In the genomic region with DNA sequence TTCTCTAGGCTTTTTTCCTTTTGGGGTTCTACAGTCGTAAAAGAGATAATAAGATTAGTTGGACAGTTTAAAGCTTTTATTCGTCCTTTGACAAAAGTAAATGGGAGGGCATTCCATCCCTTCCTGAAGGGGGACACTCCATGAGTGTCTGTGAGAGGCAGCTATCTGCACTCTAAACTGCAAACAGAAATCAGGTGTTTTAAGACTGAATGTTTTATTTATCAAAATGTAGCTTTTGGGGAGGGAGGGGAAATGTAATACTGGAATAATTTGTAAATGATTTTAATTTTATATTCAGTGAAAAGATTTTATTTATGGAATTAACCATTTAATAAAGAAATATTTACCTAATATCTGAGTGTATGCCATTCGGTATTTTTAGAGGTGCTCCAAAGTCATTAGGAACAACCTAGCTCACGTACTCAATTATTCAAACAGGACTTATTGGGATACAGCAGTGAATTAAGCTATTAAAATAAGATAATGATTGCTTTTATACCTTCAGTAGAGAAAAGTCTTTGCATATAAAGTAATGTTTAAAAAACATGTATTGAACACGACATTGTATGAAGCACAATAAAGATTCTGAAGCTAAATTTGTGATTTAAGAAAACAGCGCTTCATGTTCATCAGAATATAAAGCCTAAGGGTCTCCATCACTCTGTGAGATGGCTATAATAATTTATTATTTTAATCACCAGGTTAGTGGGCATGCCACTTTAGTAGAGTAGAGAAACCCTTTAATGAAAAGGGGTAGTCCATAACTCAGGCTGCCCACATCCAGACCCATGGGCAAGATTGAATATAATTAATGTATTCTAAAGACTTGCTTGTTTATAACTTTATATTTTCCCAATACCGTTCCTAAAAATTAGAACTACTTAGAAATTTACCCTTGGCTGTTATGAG, we compare ENCODE assay signal across 12 cellular contexts. TPM values are rescaled to one million over a fixed set of nuclear protein-coding genes. Genes with fewer than 3 reads are reported as not detected.
DNase-seq lines count a peak whose midpoint lies in the region; TF ChIP-seq lines count a peak whose summit lies in the region.
"Had no signal": no experiment of that assay in that cellular context is flagged by ENCODE, and none has a peak within 500 bp of the region (broad histone marks: within the 10 kb centered on the region; RNA-seq: fewer than 3 reads in every experiment).

No MANE protein-coding gene starts in this region.

- peaks cover 34% of the 10 kb centered on the region for H3K4me1 Mint-ChIP-seq in Calu3 (ENCODE audit: low read depth, unreplicated experiment)
- H3K4me1 Mint-ChIP-seq in progenitor cell of endocrine pancreas (ENCODE audit: low read depth) = peaks cover 34% of the 10 kb centered on the region

- TF ChIP-seq CTCF in Calu3 (IDR thresholded peaks at IDR 0.05; ENCODE audit: unreplicated experiment) (no peak), fibroblast of the aortic adventitia (IDR thresholded peaks at IDR 0.05; ENCODE audit: insufficient read depth, low read length) (no peak), progenitor cell of endocrine pancreas (IDR thresholded peaks at IDR 0.05; ENCODE audit: unreplicated experiment) (no peak)

- no TSS peak for BruUV-seq in Calu3 (replicated peaks; lab: Mats Ljungman, UMichigan)

- H3K4me3 ChIP-seq in SK-N-MC (peak overlapping the region; percentile 97), fibroblast of the aortic adventitia (ENCODE audit: low read depth, low read length) (peak overlapping the region; percentile 97)
- H3K4me3 ChIP-seq: GM12878 had no signal

- peak overlapping the region; percentile 24 for H3K9ac ChIP-seq in SK-N-MC (ENCODE audit: insufficient read length)

- intact Hi-C loops in Calu3 (cut with micrococcal nuclease; ENCODE audit: unreplicated experiment) = loop anchor here (1.0 to 5.0 kb wide), 6 partner anchors 23 to 276 kb away; no protein-coding TSS in a partner anchor

- H3K9me3 ChIP-seq in SK-N-MC (ENCODE audit: low read depth, low read length) = no peaks in the 10 kb centered on the region

- peaks cover 26% of the 10 kb centered on the region for H3K36me3 ChIP-seq in SK-N-MC (ENCODE audit: insufficient read depth, low read length)

- CTCF ChIA-PET in Calu3 (lab: Charles Lee) = interaction anchor here (0.6 to 2.1 kb wide), 6 partner anchors 22 to 275 kb away, joined by 3 to 13 read pairs (median 4); no protein-coding TSS in a partner anchor

- H3K27ac Mint-ChIP-seq in Calu3 (ENCODE audit: unreplicated experiment) (peak overlapping the region; percentile 92), progenitor cell of endocrine pancreas (peak overlapping the region; percentile 99)
- H3K27ac Mint-ChIP-seq: CD8-positive, alpha-beta T cell had no signal

- H3K4me3 Mint-ChIP-seq in Calu3 (ENCODE audit: low read depth, unreplicated experiment) (peak overlapping the region; percentile 76), progenitor cell of endocrine pancreas (ENCODE audit: low read depth) (peak overlapping the region; percentile 93)
- H3K4me3 Mint-ChIP-seq: CD8-positive, alpha-beta T cell had no signal

- H3K9me3 Mint-ChIP-seq in Calu3 (ENCODE audit: low read depth, unreplicated experiment) = no peaks in the 10 kb centered on the region
- no peaks in the 10 kb centered on the region for H3K9me3 Mint-ChIP-seq in progenitor cell of endocrine pancreas (ENCODE audit: low read depth)
- H3K9me3 Mint-ChIP-seq: CD8-positive, alpha-beta T cell had no signal

- no peak for DNase-seq in Calu3
- no peak for DNase-seq in SK-N-MC (ENCODE audit: low read depth, low spot score)
- DNase-seq in fibroblast of the aortic adventitia (ENCODE audit: low read depth) = no peak
- DNase-seq in progenitor cell of endocrine pancreas (ENCODE audit: low spot score, unreplicated experiment) = no peak
- DNase-seq in NCI-H1417 (lab: John Stamatoyannopoulos, UW) = no peak
- no peak for DNase-seq in OCI-M2 (lab: John Stamatoyannopoulos, UW; ENCODE audit: unreplicated experiment)
- DNase-seq in NCI-H524 treated with DMSO at 0.1 percent for 48 hours (lab: John Stamatoyannopoulos, UW) = no peak
- no peak for DNase-seq in activated CD4-positive, CD25-positive, alpha-beta regulatory T cell treated with anti-CD3 and anti-CD28 coated beads, Interleukin-2, amount 50 U/mL, for 72 hours
- DNase-seq: activated T-cell treated with anti-CD3 and anti-CD28 coated beads, Interleukin-2, amount 50 U/mL, for 48 hours; CD8-positive, alpha-beta T cell; NK-92 treated with Interleukin-12 subunit alpha and Interleukin-12 subunit beta, amount 100 ng/mL, for 24 hours had no signal

- H3K27ac ChIP-seq in SK-N-MC = peak overlapping the region; percentile 78

- H3K36me3 Mint-ChIP-seq in Calu3 (ENCODE audit: insufficient read depth, unreplicated experiment) (peaks cover 62% of the 10 kb centered on the region), progenitor cell of endocrine pancreas (ENCODE audit: insufficient read depth) (peaks cover 15% of the 10 kb centered on the region)
- H3K36me3 Mint-ChIP-seq: CD8-positive, alpha-beta T cell had no signal

- H3K27me3 Mint-ChIP-seq in Calu3 (ENCODE audit: unreplicated experiment) (no peaks in the 10 kb centered on the region), progenitor cell of endocrine pancreas (peaks cover 31% of the 10 kb centered on the region)

RNA-seq across cellular contexts. Expression of a gene that starts 3.0 kb away (rescaled TPM):
- total RNA-seq in Calu3 (2022) (148 and 210 TPM in 2 replicates), fibroblast of the aortic adventitia (ENCODE audit: low replicate concordance) (28.0 and 29.6 TPM in 2 replicates), progenitor cell of endocrine pancreas (62.8 and 64.3 TPM in 2 replicates)
- total RNA-seq: CD8-positive, alpha-beta T cell had no signal
